8 cellular contexts compared by ENCODE assay signal in the genomic region with DNA sequence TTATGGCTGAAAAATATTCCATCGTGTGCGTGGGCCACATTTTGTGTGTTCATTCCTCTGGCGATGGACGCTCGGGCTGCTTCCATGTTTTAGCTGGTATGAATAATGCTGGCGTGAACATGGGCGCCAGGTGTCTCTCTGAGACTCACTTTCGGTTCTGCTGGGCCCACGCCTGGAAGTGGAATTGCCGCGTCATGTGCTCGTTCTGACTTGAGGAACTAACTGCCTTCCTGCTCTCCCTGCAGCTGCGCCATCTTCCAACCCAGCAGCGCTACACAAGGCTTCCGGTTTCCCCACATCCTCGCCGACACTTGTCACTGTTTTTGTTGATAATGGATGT. TPM values are rescaled to one million over a fixed set of nuclear protein-coding genes. Genes with fewer than 3 reads are reported as not detected.
DNase-seq lines count a peak whose midpoint lies in the region; ATAC-seq and TF ChIP-seq lines count a peak whose summit lies in the region.
"Not testable (repeated sequence)": the region's sequence is repeated elsewhere in the genome, so short reads cannot be mapped to it uniquely, and the experiment has no call there.

No MANE protein-coding gene starts in this region.

- not testable (repeated sequence) for H3K9me3 ChIP-seq in CD8-positive, alpha-beta T cell (ENCODE audit: low read length)

- not testable (repeated sequence) for H3K27ac ChIP-seq in CD8-positive, alpha-beta T cell (ENCODE audit: low read depth, low read length)

- peak in 4 of 7 experiments; percentile 0 to 15 (median 7) for DNase-seq in CD8-positive, alpha-beta T cell
- DNase-seq in T-helper 2 cell treated with Interferon-gamma antibody and Interleukin-4, amounts not matched to agents 5 μg/mL and 100 μg/mL, for 36 hours (ENCODE audit: low spot score) = peak; percentile 69
- peak; percentile 54 for DNase-seq in activated CD8-positive, alpha-beta T cell treated with anti-CD3 and anti-CD28 coated beads for 36 hours
- DNase-seq in activated naive CD4-positive, alpha-beta T cell treated with Interleukin-2 at 50 U/mL for 16 hours = peak; percentile 71
- DNase-seq in Right ventricle myocardium inferior (ENCODE audit: missing footprints) (peak; percentile 66), mucosa of gallbladder (ENCODE audit: low spot score) (peak; percentile 9)
- peak; percentile 74 for DNase-seq in stimulated activated CD4-positive, alpha-beta T cell treated with anti-CD3 and anti-CD28 coated beads, Interleukin-15, amount 100 ng/mL, for 24 hours
- DNase-seq in stimulated activated CD8-positive, alpha-beta memory T cell treated with anti-CD3 and anti-CD28 coated beads, Interleukin-4, amount 100 ng/mL, for 24 hours (ENCODE audit: low read depth) = peak; percentile 15

- not testable (repeated sequence) for H3K4me3 Mint-ChIP-seq in CD8-positive, alpha-beta T cell; T-helper 2 cell treated with Interferon-gamma antibody and Interleukin-4, amounts not matched to agents 5 μg/mL and 100 μg/mL, for 36 hours; activated CD8-positive, alpha-beta T cell treated with anti-CD3 and anti-CD28 coated beads for 36 hours

- not testable (repeated sequence) for H3K27me3 Mint-ChIP-seq in CD8-positive, alpha-beta T cell (ENCODE audit: low read depth); T-helper 2 cell treated with Interferon-gamma antibody and Interleukin-4, amounts not matched to agents 5 μg/mL and 100 μg/mL, for 36 hours (ENCODE audit: low read depth); activated CD8-positive, alpha-beta T cell treated with anti-CD3 and anti-CD28 coated beads for 36 hours

- peak; percentile 11 for ATAC-seq in CD8-positive, alpha-beta T cell
- not testable (repeated sequence) for ATAC-seq in activated CD8-positive, alpha-beta T cell treated with anti-CD3 and anti-CD28 coated beads for 36 hours
- ATAC-seq in Right ventricle myocardium inferior = peak; percentile 18

- H3K9me3 Mint-ChIP-seq in CD8-positive, alpha-beta T cell; T-helper 2 cell treated with Interferon-gamma antibody and Interleukin-4, amounts not matched to agents 5 μg/mL and 100 μg/mL, for 36 hours; activated CD8-positive, alpha-beta T cell treated with anti-CD3 and anti-CD28 coated beads for 36 hours: not testable (repeated sequence)

- H3K4me1 Mint-ChIP-seq in CD8-positive, alpha-beta T cell (ENCODE audit: low read depth); T-helper 2 cell treated with Interferon-gamma antibody and Interleukin-4, amounts not matched to agents 5 μg/mL and 100 μg/mL, for 36 hours (ENCODE audit: low read depth); activated CD8-positive, alpha-beta T cell treated with anti-CD3 and anti-CD28 coated beads for 36 hours (ENCODE audit: low read depth): not testable (repeated sequence)

- not testable (repeated sequence) for H3K36me3 ChIP-seq in CD8-positive, alpha-beta T cell (ENCODE audit: insufficient read depth, low read length)

- not testable (repeated sequence) for H3K4me1 ChIP-seq in CD8-positive, alpha-beta T cell (ENCODE audit: insufficient read depth, low read length)

- H3K4me3 ChIP-seq in CD8-positive, alpha-beta T cell (ENCODE audit: low read depth, low read length) = not testable (repeated sequence)

- not testable (repeated sequence) for H3K27ac Mint-ChIP-seq in CD8-positive, alpha-beta T cell; T-helper 2 cell treated with Interferon-gamma antibody and Interleukin-4, amounts not matched to agents 5 μg/mL and 100 μg/mL, for 36 hours; activated CD8-positive, alpha-beta T cell treated with anti-CD3 and anti-CD28 coated beads for 36 hours

- not testable (repeated sequence) for TF ChIP-seq CTCF in CD8-positive, alpha-beta T cell (IDR thresholded peaks at IDR 0.05); activated CD8-positive, alpha-beta T cell treated with anti-CD3 and anti-CD28 coated beads for 36 hours (IDR thresholded peaks at IDR 0.05)

- CTCF ChIA-PET in CD8-positive, alpha-beta T cell (lab: Charles Lee); activated CD8-positive, alpha-beta T cell treated with anti-CD3 and anti-CD28 coated beads for 36 hours (lab: Charles Lee): not testable (repeated sequence)

- not testable (repeated sequence) for H3K36me3 Mint-ChIP-seq in CD8-positive, alpha-beta T cell; T-helper 2 cell treated with Interferon-gamma antibody and Interleukin-4, amounts not matched to agents 5 μg/mL and 100 μg/mL, for 36 hours (ENCODE audit: low read depth); activated CD8-positive, alpha-beta T cell treated with anti-CD3 and anti-CD28 coated beads for 36 hours (ENCODE audit: low read depth)

- not testable (repeated sequence) for H3K27me3 ChIP-seq in CD8-positive, alpha-beta T cell (ENCODE audit: insufficient read depth, low read length)

- POLR2A ChIA-PET in CD8-positive, alpha-beta T cell (lab: Charles Lee); activated CD8-positive, alpha-beta T cell treated with anti-CD3 and anti-CD28 coated beads for 36 hours (lab: Charles Lee): not testable (repeated sequence)

- intact Hi-C loops in CD8-positive, alpha-beta T cell (cut with DNase I, micrococcal nuclease); activated CD8-positive, alpha-beta T cell treated with anti-CD3 and anti-CD28 coated beads for 36 hours (cut with micrococcal nuclease); Right ventricle myocardium inferior (cut with DNase I): not testable (repeated sequence)

RNA-seq across cellular contexts. Expression of a gene that starts 20.4 kb away (rescaled TPM):
- total RNA-seq in CD8-positive, alpha-beta T cell = 10 to 100 TPM in 1 of 2 experiments, 1 to 10 TPM in 1; 8.2 to 10.4 TPM
- 10 to 100 TPM; 10.3 to 11.8 TPM for total RNA-seq in activated CD8-positive, alpha-beta T cell treated with anti-CD3 and anti-CD28 coated beads for 36 hours
- 143 TPM for total RNA-seq in Right ventricle myocardium inferior
- 10.1 TPM for total RNA-seq in mucosa of gallbladder

RNA-seq across cellular contexts. Expression of a gene that starts 46.7 kb away (rescaled TPM):
- total RNA-seq in CD8-positive, alpha-beta T cell = 10 to 100 TPM; 15.7 to 22.9 TPM
- 10 to 100 TPM in 1 of 2 experiments, 1 to 10 TPM in 1; 9.3 to 10.1 TPM for total RNA-seq in activated CD8-positive, alpha-beta T cell treated with anti-CD3 and anti-CD28 coated beads for 36 hours
- total RNA-seq in Right ventricle myocardium inferior (8.1 TPM), mucosa of gallbladder (6.2 TPM)

Comparison
In these comparisons a context has a peak if more than half of its experiments do, and no peak if none do; other contexts are left out.
1. DNase-seq: peak in every context shown above with its lines; median percentile 74 in stimulated activated CD4-positive, alpha-beta T cell treated with anti-CD3 and anti-CD28 coated beads, Interleukin-15, amount 100 ng/mL, for 24 hours; 71 in activated naive CD4-positive, alpha-beta T cell treated with Interleukin-2 at 50 U/mL for 16 hours; 69 in T-helper 2 cell treated with Interferon-gamma antibody and Interleukin-4, amounts not matched to agents 5 μg/mL and 100 μg/mL, for 36 hours; 66 in Right ventricle myocardium inferior; 54 in activated CD8-positive, alpha-beta T cell treated with anti-CD3 and anti-CD28 coated beads for 36 hours; 15 in stimulated activated CD8-positive, alpha-beta memory T cell treated with anti-CD3 and anti-CD28 coated beads, Interleukin-4, amount 100 ng/mL, for 24 hours; 9 in mucosa of gallbladder; 7 in CD8-positive, alpha-beta T cell.
2. RNA of a gene that starts 20.4 kb away (total RNA-seq): 143 TPM in Right ventricle myocardium inferior (single experiment); 10.3 to 11.8 TPM in activated CD8-positive, alpha-beta T cell treated with anti-CD3 and anti-CD28 coated beads for 36 hours, 8.2 to 10.4 TPM in CD8-positive, alpha-beta T cell and 10.1 TPM in mucosa of gallbladder (single experiment); every median in the first group is over 10 times any median in the second.